In genomic region chr10:79892896-79893295, GRCh38 we compare ENCODE assay signal across 16 cellular contexts. TPM values are rescaled to one million over a fixed set of nuclear protein-coding genes. Genes with fewer than 3 reads are reported as not detected.
A peak's percentile ranks its signal among the peaks of the same experiment; 100 is the strongest.
DNase-seq lines count a peak whose midpoint lies in the region; TF ChIP-seq lines count a peak whose summit lies in the region.
"Not testable (repeated sequence)": the region's sequence is repeated elsewhere in the genome, so short reads cannot be mapped to it uniquely, and the experiment has no call there.
"Had no signal": no experiment of that assay in that cellular context is flagged by ENCODE, and none has a peak within 500 bp of the region (broad histone marks: within the 10 kb centered on the region; RNA-seq: fewer than 3 reads in every experiment).

No MANE protein-coding gene starts in this region.

- not testable (repeated sequence) for H4K20me1 ChIP-seq in osteoblast (ENCODE audit: insufficient read depth, low read length)

- H3K9me3 ChIP-seq in osteoblast (ENCODE audit: low read depth, low read length); testis: not testable (repeated sequence)

- H2AFZ ChIP-seq in osteoblast (ENCODE audit: low read length), result not testable (repeated sequence)

- not testable (repeated sequence) for H3K4me2 ChIP-seq in osteoblast (ENCODE audit: insufficient read depth, low read length)

- intact Hi-C loops in testis (cut with DNase I; ENCODE audit: low total_unique reads), result not testable (repeated sequence)

- H3K27me3 ChIP-seq in osteoblast (ENCODE audit: insufficient read depth, low read length), result peaks cover 11% of the 10 kb centered on the region
- not testable (repeated sequence) for H3K27me3 ChIP-seq in testis

- DNase-seq in DMS53 (lab: John Stamatoyannopoulos, UW), result peak; percentile 75
- DNase-seq in DMS53 treated with DMSO at 0.1 percent for 48 hours (lab: John Stamatoyannopoulos, UW; ENCODE audit: unreplicated experiment), result peak; percentile 58
- peak; percentile 9 for DNase-seq in osteoblast (ENCODE audit: insufficient read length, low spot score, missing footprints)
- peak; percentile 29 for DNase-seq in testis

- H3K4me3 ChIP-seq in osteoblast (ENCODE audit: insufficient read depth, low read length); testis: not testable (repeated sequence)

- H3K36me3 ChIP-seq in osteoblast (ENCODE audit: insufficient read depth, low read length); testis (ENCODE audit: low read depth, missing control alignments): not testable (repeated sequence)

- not testable (repeated sequence) for H3K27ac ChIP-seq in osteoblast (ENCODE audit: low read depth, low read length); testis

- H3K4me1 ChIP-seq in osteoblast (ENCODE audit: insufficient read depth, low read length); testis: not testable (repeated sequence)

- not testable (repeated sequence) for H3K79me2 ChIP-seq in osteoblast (ENCODE audit: insufficient read depth, low read length)

- not testable (repeated sequence) for TF ChIP-seq CTCF in osteoblast (IDR thresholded peaks at IDR 0.05; ENCODE audit: extremely low read depth, low read depth, low read length); testis (IDR thresholded peaks at IDR 0.05)

- TF ChIP-seq POLR2A in testis (IDR thresholded peaks at IDR 0.05), result not testable (repeated sequence)

- WGBS in testis, 2 donors, result 62 to 72% methylated on average over 17 of the region's 17 CpGs

RNA-seq across cellular contexts. Expression of gene SFTPD, which starts 56.0 kb away (rescaled TPM):
- 0.36 TPM in 1 of 2 replicates, not detected in the other for total RNA-seq in osteoblast
- 1 to 10 TPM in 1 of 2 donors, under 1 TPM in 1; 0.94 to 1.5 TPM for total RNA-seq in testis
- polyA plus RNA-seq in testis (ENCODE audit: insufficient read depth, low read depth, low replicate concordance), result 0.92 TPM
- total RNA-seq: A172; A673; Calu3; CD4-positive, alpha-beta memory T cell; CD4-positive, alpha-beta T cell; CD4-positive, CD25-positive, alpha-beta regulatory T cell; CD8-positive, alpha-beta memory T cell; CD8-positive, alpha-beta T cell; Daoy; G401 had no signal
- polyA plus RNA-seq: AG04450; BJ; CD4-positive, alpha-beta memory T cell; CD4-positive, CD25-positive, alpha-beta regulatory T cell; CD8-positive, alpha-beta memory T cell had no signal

Comparison
In these comparisons a context has a peak if more than half of its experiments do, and no peak if none do; other contexts are left out.
1. DNase-seq: peak in every context shown above with its lines; median percentile 75 in DMS53; 58 in DMS53 treated with DMSO at 0.1 percent for 48 hours; 29 in testis; 9 in osteoblast.